In the genomic region with DNA sequence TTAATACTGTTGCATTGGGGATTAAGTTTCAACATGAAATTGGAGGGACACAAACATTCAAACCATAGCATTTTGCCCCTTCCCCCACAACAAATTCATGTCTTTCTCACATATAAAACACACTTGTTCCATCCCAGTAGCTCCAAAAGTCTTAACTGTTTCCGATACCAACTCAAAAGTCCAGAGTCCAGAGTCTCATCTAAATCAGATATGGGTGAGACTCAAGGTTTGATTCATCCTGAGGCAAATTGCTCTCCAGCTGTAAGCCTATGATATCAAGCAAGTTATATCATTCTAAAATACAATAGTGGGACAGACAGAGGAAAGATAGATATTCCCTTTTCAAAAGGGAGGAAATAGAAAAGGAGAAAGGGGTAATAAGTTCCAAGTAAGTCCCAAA, we compare ENCODE assay signal across 15 cellular contexts. TPM values are rescaled to one million over a fixed set of nuclear protein-coding genes. Genes with fewer than 3 reads are reported as not detected.
"Had no signal": no experiment of that assay in that cellular context is flagged by ENCODE, and none has a peak within 500 bp of the region (broad histone marks: within the 10 kb centered on the region; RNA-seq: fewer than 3 reads in every experiment).

No MANE protein-coding gene starts in this region.

- H3K4me3 ChIP-seq: gastrocnemius medialis, heart left ventricle, left ventricle myocardium inferior, upper lobe of left lung had no signal

- DNase-seq: activated CD4-positive, alpha-beta T cell treated with anti-CD3 and anti-CD28 coated beads, Interleukin-2, amount 10 ng/mL, durations not matched to agents 24 days and 14 days; activated CD4-positive, CD25-positive, alpha-beta regulatory T cell; activated CD8-positive, alpha-beta T cell treated with anti-CD3 and anti-CD28 coated beads for 36 hours; activated naive CD4-positive, alpha-beta T cell treated with anti-CD3 and anti-CD28 coated beads for 36 hours; activated T-cell treated with anti-CD3 and anti-CD28 coated beads, Interleukin-2, amount 50 U/mL, for 24 hours; anterior cingulate cortex; cortex of kidney; gastrocnemius medialis; heart left ventricle; left ventricle myocardium inferior; posterior cingulate gyrus; stimulated activated naive CD4-positive, alpha-beta T cell; T-helper 1 cell; T1000; upper lobe of left lung had no signal

- H3K36me3 ChIP-seq: gastrocnemius medialis, heart left ventricle, left ventricle myocardium inferior, upper lobe of left lung had no signal

- H3K27me3 ChIP-seq: gastrocnemius medialis, heart left ventricle, upper lobe of left lung had no signal

- H3K9me3 ChIP-seq: gastrocnemius medialis, heart left ventricle, left ventricle myocardium inferior, upper lobe of left lung had no signal

RNA-seq across cellular contexts. Expression of gene SLC9B1, which starts 8.7 kb away (rescaled TPM):
- total RNA-seq: gastrocnemius medialis had no signal
